Comparison of ENCODE assay signal across 9 cellular contexts in genomic region chr15:31442203-31443090, GRCh38.
DNase-seq lines count a peak whose midpoint lies in the region; FAIRE-seq and TF ChIP-seq lines count a peak whose summit lies in the region.
"Had no signal": no experiment of that assay in that cellular context is flagged by ENCODE, and none has a peak within 500 bp of the region (broad histone marks: within the 10 kb centered on the region; RNA-seq: fewer than 3 reads in every experiment).

No MANE protein-coding gene starts in this region.

- H2BK20ac ChIP-seq in H1 (ENCODE audit: low read length): no peak overlapping the region

- peaks cover 3% of the 10 kb centered on the region; the same call in 1 of the 2 replicates for H3K23me2 ChIP-seq in H1 (ENCODE audit: low read depth, low read length)

- FAIRE-seq in H1 (lab: Jason Lieb, UNC): peak; percentile 76

- no TSS peak for BruUV-seq in Calu3 (replicated peaks; lab: Mats Ljungman, UMichigan)

- H3F3A ChIP-seq in DOHH2 (ENCODE audit: control insufficient read depth, insufficient read depth): peaks cover 21% of the 10 kb centered on the region

- no peak overlapping the region for H2BK12ac ChIP-seq in H1 (ENCODE audit: low read depth, low read length)

- H3K36me3 ChIP-seq in DOHH2 (ENCODE audit: control insufficient read depth, low read length) (no peaks in the 10 kb centered on the region), H1 (ENCODE audit: control insufficient read depth in 2 of 4, insufficient read depth in 4 of 4, low read length in 3 of 4) (no peaks in the 10 kb centered on the region)

- H3K4me1 ChIP-seq in DOHH2 (ENCODE audit: control insufficient read depth, low read length) (peaks cover 76% of the 10 kb centered on the region), H1 (replicated peaks in 1 of 4; ENCODE audit: control insufficient read depth in 3 of 4, insufficient read depth in 4 of 4, low read length in 3 of 4) (no peaks in the 10 kb centered on the region; a peak in 2 of 7 replicates)

- peak; percentile 63 for DNase-seq in NCI-H524 treated with DMSO at 0.1 percent for 48 hours (lab: John Stamatoyannopoulos, UW)
- DNase-seq in H1 (ENCODE audit: low read depth in 1 of 2, low spot score in 2 of 2): no peak
- DNase-seq in osteocyte (ENCODE audit: extremely low spot score, unreplicated experiment): peak; percentile 85
- DNase-seq in hippocampal formation (lab: John Stamatoyannopoulos, UW): no peak
- DNase-seq in Calu3: no peak
- DNase-seq in NK-92 treated with Interleukin-12 subunit alpha and Interleukin-12 subunit beta, amount 100 ng/mL, for 24 hours (lab: John Stamatoyannopoulos, UW): no peak
- no peak for DNase-seq in DMS153 (lab: John Stamatoyannopoulos, UW)

- H3K4me3 Mint-ChIP-seq in osteocyte (ENCODE audit: unreplicated experiment): no peak overlapping the region
- no peak overlapping the region for H3K4me3 Mint-ChIP-seq in Calu3 (ENCODE audit: low read depth, unreplicated experiment)

- POLR2A ChIA-PET in H1 (lab: Charles Lee; ENCODE audit: partially characterized antibody): interaction anchor here (1.0 kb wide), 1 partner anchor 54 kb away, joined by 4 read pairs; no protein-coding TSS in a partner anchor

- H3K79me2 ChIP-seq in DOHH2 (ENCODE audit: control insufficient read depth, low read length): no peaks in the 10 kb centered on the region
- no peaks in the 10 kb centered on the region for H3K79me2 ChIP-seq in H1 (ENCODE audit: control insufficient read depth in 1 of 2, insufficient read depth in 2 of 2, low read length in 2 of 2)

- H3K18ac ChIP-seq in H1 (ENCODE audit: extremely low read depth, low read length): no peak overlapping the region

- TF ChIP-seq POLR2A in H1 (IDR thresholded peaks at IDR 0.05; ENCODE audit: control extremely low read depth in 1 of 2, low read depth in 2 of 2, low read length in 2 of 2): no peak

- no peak overlapping the region for H2BK120ac ChIP-seq in H1 (replicated peaks; ENCODE audit: low read depth, low read length)

- H3K4me2 ChIP-seq in DOHH2 (ENCODE audit: low read length) (peak overlapping the region; percentile 24), H1 (ENCODE audit: insufficient read depth in 1 of 2, low read depth in 2 of 2, low read length in 2 of 2) (no peak overlapping the region; a peak in 1 of 4 replicates)

- TF ChIP-seq RAD21 in H1 (IDR thresholded peaks at IDR 0.05 in 1 of 2, conservative IDR thresholded peaks at IDR 0.05 in 1 of 2; ENCODE audit: low read depth in 2 of 2, low read length in 2 of 2): peak in 1 of 2 experiments; percentile 23; a peak in 1 of 4 replicates

- H3K23ac ChIP-seq in H1 (ENCODE audit: insufficient read length): no peak overlapping the region

- H2BK15ac ChIP-seq in H1 (ENCODE audit: low read length): no peak overlapping the region

- H4K91ac ChIP-seq in H1 (replicated peaks; ENCODE audit: insufficient read length, low read length): no peak overlapping the region

- H3K27me3 ChIP-seq in DOHH2 (ENCODE audit: control insufficient read depth, low read length) (no peaks in the 10 kb centered on the region), H1 (replicated peaks in 1 of 4; ENCODE audit: control insufficient read depth in 3 of 4, extremely low read depth in 1 of 4, insufficient read depth in 3 of 4, low read length in 3 of 4) (peaks cover 0 to 13% (median 10%) of the 10 kb centered on the region in 4 experiments; a peak in 5 of 7 replicates)

- H3K14ac ChIP-seq in H1 (ENCODE audit: insufficient read length): no peak overlapping the region

- no peak overlapping the region for H3K4ac ChIP-seq in H1 (replicated peaks; ENCODE audit: insufficient read length, low read depth, low read length)

- H2AFZ ChIP-seq in H1 (ENCODE audit: low read length): no peak overlapping the region

- H3K9me3 Mint-ChIP-seq in osteocyte (ENCODE audit: unreplicated experiment) (no peaks in the 10 kb centered on the region), Calu3 (ENCODE audit: low read depth, unreplicated experiment) (no peaks in the 10 kb centered on the region)

- peak overlapping the region; percentile 2; the same call in 1 of the 2 replicates for H3K4me3 ChIP-seq in DOHH2 (ENCODE audit: low read length)
- H3K4me3 ChIP-seq in H1 (ENCODE audit: extremely low read depth in 1 of 4, insufficient read depth in 2 of 4, low read depth in 3 of 4, low read length in 4 of 4): no peak overlapping the region
- H3K4me3 ChIP-seq: lung had no signal

- no peak overlapping the region for H3K56ac ChIP-seq in H1 (replicated peaks; ENCODE audit: insufficient read length, low read depth, low read length)

- H2AK5ac ChIP-seq in H1 (ENCODE audit: low read depth, low read length): no peak overlapping the region

- peaks cover 28% of the 10 kb centered on the region for H3K4me1 Mint-ChIP-seq in osteocyte (ENCODE audit: unreplicated experiment)
- H3K4me1 Mint-ChIP-seq in Calu3 (ENCODE audit: low read depth, unreplicated experiment): no peaks in the 10 kb centered on the region

- no peak overlapping the region for H3K27ac ChIP-seq in DOHH2 (ENCODE audit: low read depth, low read length)
- no peak overlapping the region for H3K27ac ChIP-seq in H1 (ENCODE audit: low read depth, low read length)

- no peak overlapping the region for H3K9ac ChIP-seq in H1 (replicated peaks in 1 of 4; ENCODE audit: extremely low read depth in 1 of 4, low read depth in 3 of 4, low read length in 3 of 4)

- TF ChIP-seq CTCF in DOHH2 (IDR thresholded peaks at IDR 0.05; ENCODE audit: low read depth, low read length, poor library complexity, severe bottlenecking) (peak; percentile 51), H1 (IDR thresholded peaks at IDR 0.05; ENCODE audit: control extremely low read depth in 1 of 3, insufficient read depth in 1 of 3, low read depth in 1 of 3, low read length in 3 of 3) (peak; percentile 29 to 51 (median 36)), osteocyte (IDR thresholded peaks at IDR 0.05) (peak; percentile 52), Calu3 (IDR thresholded peaks at IDR 0.05; ENCODE audit: unreplicated experiment) (no peak)

- no peaks in the 10 kb centered on the region for H3K79me1 ChIP-seq in H1 (ENCODE audit: low read depth, low read length)

- H4K20me1 ChIP-seq in DOHH2 (ENCODE audit: control insufficient read depth, insufficient read depth, low read depth, low read length) (no peaks in the 10 kb centered on the region), H1 (replicated peaks in 1 of 2; ENCODE audit: control insufficient read depth in 1 of 2, insufficient read depth in 2 of 2, low read length in 2 of 2) (peaks cover 0 to 3% of the 10 kb centered on the region in 2 experiments)

- H4K5ac ChIP-seq in H1 (ENCODE audit: insufficient read length, low read depth, low read length): no peak overlapping the region

- H4K8ac ChIP-seq in H1 (ENCODE audit: extremely low read depth, insufficient read depth, low read length): no peak overlapping the region

- no peaks in the 10 kb centered on the region for H3K9me2 ChIP-seq in DOHH2 (replicated peaks; ENCODE audit: control insufficient read depth, low read length)

- peak overlapping the region; percentile 69 for H3K27ac Mint-ChIP-seq in osteocyte (ENCODE audit: unreplicated experiment)
- H3K27ac Mint-ChIP-seq in Calu3 (ENCODE audit: unreplicated experiment): no peak overlapping the region

- no peak overlapping the region for H2BK5ac ChIP-seq in H1 (ENCODE audit: low read depth, low read length)

- no peaks in the 10 kb centered on the region for H3K36me3 Mint-ChIP-seq in osteocyte (ENCODE audit: unreplicated experiment)
- no peaks in the 10 kb centered on the region for H3K36me3 Mint-ChIP-seq in Calu3 (ENCODE audit: insufficient read depth, unreplicated experiment)

- intact Hi-C loops in Calu3 (cut with micrococcal nuclease; ENCODE audit: unreplicated experiment): no loop called here

- WGBS in H1 (ENCODE audit: extremely low coverage in 1 of 2, insufficient coverage in 1 of 2, insufficient read length in 1 of 2, insufficient replicate concordance in 2 of 2, low coverage in 1 of 2, low lambda C conversion rate in 2 of 2, missing lambda C conversion rate in 1 of 2), 2 experiments: 65% methylated on average over 16 of the region's 16 CpGs; no CpG with 5 or more reads in 1 of the 2 experiments

- H3K9me3 ChIP-seq in DOHH2 (ENCODE audit: control insufficient read depth, insufficient read depth, low read length): no peaks in the 10 kb centered on the region
- no peaks in the 10 kb centered on the region for H3K9me3 ChIP-seq in H1 (ENCODE audit: insufficient read depth in 2 of 2, low read depth in 1 of 2, low read length in 1 of 2)

- H3K27me3 Mint-ChIP-seq in osteocyte (ENCODE audit: unreplicated experiment): no peaks in the 10 kb centered on the region
- no peaks in the 10 kb centered on the region for H3K27me3 Mint-ChIP-seq in Calu3 (ENCODE audit: unreplicated experiment)

- CTCF ChIA-PET in H1 (lab: Charles Lee; ENCODE audit: partially characterized antibody): interaction anchor here (0.6 to 15.1 kb wide), 6 partner anchors 9 to 589 kb away, joined by 3 to 199 read pairs (median 4); no protein-coding TSS in a partner anchor
- CTCF ChIA-PET in Calu3 (lab: Charles Lee): no interaction called here

- no peak for TF ChIP-seq EP300 in H1 (IDR thresholded peaks at IDR 0.05; ENCODE audit: borderline replicate concordance in 1 of 2, low read depth in 2 of 2, low read length in 2 of 2)

TF ChIP-seq in H1, 55 proteins besides CTCF, POLR2A, EP300 and RAD21:
- TF ChIP-seq BACH1 (IDR thresholded peaks at IDR 0.05; ENCODE audit: low read length): no peak
TF ChIP-seq in H1: peak in this region for 0.

Comparison
In these comparisons a context has a peak if more than half of its experiments do, and no peak if none do; other contexts are left out.
1. DNase-seq: peak in NCI-H524 treated with DMSO at 0.1 percent for 48 hours (single experiment) and osteocyte (single experiment); none in H1 (0 of 2), hippocampal formation (0 of 2), Calu3 (single experiment), NK-92 treated with Interleukin-12 subunit alpha and Interleukin-12 subunit beta, amount 100 ng/mL, for 24 hours (single experiment) and DMS153 (single experiment).